ENCODE assay signal across 8 cellular contexts in genomic region chr12:98592825-98593322, GRCh38. TPM values are rescaled to one million over a fixed set of nuclear protein-coding genes. Genes with fewer than 3 reads are reported as not detected.
DNase-seq lines count a peak whose midpoint lies in the region; ATAC-seq, FAIRE-seq and TF ChIP-seq lines count a peak whose summit lies in the region.

No MANE protein-coding gene starts in this region.

- peaks cover 16% of the 10 kb centered on the region for H3K36me3 Mint-ChIP-seq in activated T-cell treated with anti-CD3 and anti-CD28 coated beads, Interleukin-2, amount 50 U/mL, for 4 hours (ENCODE audit: insufficient read depth)
- H3K36me3 Mint-ChIP-seq in progenitor cell of endocrine pancreas (ENCODE audit: insufficient read depth): peaks cover 5% of the 10 kb centered on the region

- no peaks in the 10 kb centered on the region for H3K9me3 Mint-ChIP-seq in activated T-cell treated with anti-CD3 and anti-CD28 coated beads, Interleukin-2, amount 50 U/mL, for 4 hours
- no peaks in the 10 kb centered on the region for H3K9me3 Mint-ChIP-seq in progenitor cell of endocrine pancreas (ENCODE audit: low read depth)

- H3K4me1 Mint-ChIP-seq in activated T-cell treated with anti-CD3 and anti-CD28 coated beads, Interleukin-2, amount 50 U/mL, for 4 hours (ENCODE audit: low read depth): peaks cover 30% of the 10 kb centered on the region
- H3K4me1 Mint-ChIP-seq in progenitor cell of endocrine pancreas (ENCODE audit: low read depth): peaks cover 18% of the 10 kb centered on the region

- POLR2A ChIA-PET in endothelial cell of umbilical vein (lab: Charles Lee): interaction anchor here (0.6 to 2.7 kb wide), 15 partner anchors 16 to 1433 kb away, joined by 3 to 14 read pairs (median 4); partner anchors contain the start of genes IKBIP and TMPO

- dilution Hi-C loops in endothelial cell of umbilical vein (cut with MboI; ENCODE audit: extremely low pct_ligation_motif_present, low sequenced_read_pairs): no loop called here

- H3K27me3 ChIP-seq in endothelial cell of umbilical vein (ENCODE audit: control insufficient read depth in 2 of 2, insufficient read depth in 2 of 2, low read length in 2 of 2): no peaks in the 10 kb centered on the region

- no peak for TF ChIP-seq POLR2A in endothelial cell of umbilical vein (IDR thresholded peaks at IDR 0.05; ENCODE audit: low read depth, low read length)

- peaks cover 5 to 13% of the 10 kb centered on the region in 2 experiments for H3K36me3 ChIP-seq in endothelial cell of umbilical vein (ENCODE audit: control insufficient read depth in 2 of 2, extremely low read depth in 1 of 2, insufficient read depth in 2 of 2, low read length in 2 of 2)

- ATAC-seq in activated T-cell treated with anti-CD3 and anti-CD28 coated beads, Interleukin-2, amount 50 U/mL, for 4 hours: peak; percentile 11 to 13
- ATAC-seq in GM21825 (IDR thresholded peaks at IDR 0.05; ENCODE audit: unreplicated experiment): no peak

- no peak for DNase-seq in activated T-cell treated with anti-CD3 and anti-CD28 coated beads, Interleukin-2, amount 50 U/mL, for 4 hours
- no peak for DNase-seq in activated T-cell treated with anti-CD3 and anti-CD28 coated beads, Interleukin-2, amount 50 U/mL, for 48 hours
- DNase-seq in RKO (ENCODE audit: low spot score): peak; percentile 58
- no peak for DNase-seq in endothelial cell of umbilical vein (ENCODE audit: low read depth, low spot score)
- no peak for DNase-seq in progenitor cell of endocrine pancreas (ENCODE audit: low spot score, unreplicated experiment)
- DNase-seq in posterior cingulate gyrus: no peak
- no peak for DNase-seq in stimulated activated CD4-positive, alpha-beta T cell treated with anti-CD3 and anti-CD28 coated beads, Interleukin-15, amount 100 ng/mL, for 24 hours

- no peaks in the 10 kb centered on the region for H3K27me3 Mint-ChIP-seq in activated T-cell treated with anti-CD3 and anti-CD28 coated beads, Interleukin-2, amount 50 U/mL, for 4 hours (ENCODE audit: low read depth)
- no peaks in the 10 kb centered on the region for H3K27me3 Mint-ChIP-seq in progenitor cell of endocrine pancreas

- H3K4me3 ChIP-seq in endothelial cell of umbilical vein (replicated peaks in 1 of 3; ENCODE audit: insufficient read depth in 1 of 3, low read depth in 1 of 3, low read length in 3 of 3): peak overlapping the region; percentile 23 to 71 (median 27)

- peaks cover 12% of the 10 kb centered on the region for H4K20me1 ChIP-seq in endothelial cell of umbilical vein (replicated peaks; ENCODE audit: control insufficient read depth, extremely low read depth, insufficient read depth, low read length)

- TF ChIP-seq CTCF in endothelial cell of umbilical vein (IDR thresholded peaks at IDR 0.05; ENCODE audit: extremely low read depth in 1 of 2, insufficient read depth in 1 of 2, low read depth in 1 of 2, low read length in 2 of 2) (no peak), progenitor cell of endocrine pancreas (IDR thresholded peaks at IDR 0.05; ENCODE audit: unreplicated experiment) (no peak)

- CTCF ChIA-PET in endothelial cell of umbilical vein (lab: Charles Lee): interaction anchor here (0.6 to 3.9 kb wide), 8 partner anchors 10 to 153 kb away, joined by 3 to 31 read pairs (median 4); no protein-coding TSS in a partner anchor

- H3K9me1 ChIP-seq in endothelial cell of umbilical vein (replicated peaks; ENCODE audit: control insufficient read depth, extremely low read depth, insufficient read depth, low read length): no peaks in the 10 kb centered on the region

- H3K79me2 ChIP-seq in endothelial cell of umbilical vein (ENCODE audit: control insufficient read depth, insufficient read depth, low read length): peaks cover 44% of the 10 kb centered on the region

- peaks cover 13% of the 10 kb centered on the region for H3K4me1 ChIP-seq in endothelial cell of umbilical vein (ENCODE audit: control insufficient read depth, extremely low read depth, insufficient read depth, low read length)

- BruUV-seq in endothelial cell of umbilical vein (replicated peaks; lab: Mats Ljungman, UMichigan): TSS peak; percentile 93

- peak overlapping the region; percentile 87 for H3K4me2 ChIP-seq in endothelial cell of umbilical vein (ENCODE audit: insufficient read depth, low read length)

- peak overlapping the region; percentile 99 for H3K4me3 Mint-ChIP-seq in activated T-cell treated with anti-CD3 and anti-CD28 coated beads, Interleukin-2, amount 50 U/mL, for 4 hours
- peak overlapping the region; percentile 96 for H3K4me3 Mint-ChIP-seq in progenitor cell of endocrine pancreas (ENCODE audit: low read depth)

- FAIRE-seq in endothelial cell of umbilical vein (lab: Jason Lieb, UNC): no peak

- H3K9ac ChIP-seq in endothelial cell of umbilical vein (replicated peaks; ENCODE audit: extremely low read depth, insufficient read depth, low read length): peak overlapping the region; percentile 53

- H2AFZ ChIP-seq in endothelial cell of umbilical vein (ENCODE audit: low read depth, low read length): peak overlapping the region; percentile 76

- H3K9me3 ChIP-seq in endothelial cell of umbilical vein (replicated peaks; ENCODE audit: control insufficient read depth, insufficient read depth, low read length): no peaks in the 10 kb centered on the region

- peak overlapping the region; percentile 100 for H3K27ac Mint-ChIP-seq in progenitor cell of endocrine pancreas

- intact Hi-C loops in endothelial cell of umbilical vein (cut with micrococcal nuclease) (loop anchor here (1.0 to 5.0 kb wide), 7 partner anchors 26 to 466 kb away; partner anchors contain the start of gene APAF1), posterior cingulate gyrus (cut with DNase I) (loop anchor here (1.0 to 5.0 kb wide), 2 partner anchors 51 to 91 kb away; partner anchors contain the start of gene IKBIP)

- H3K27ac ChIP-seq in endothelial cell of umbilical vein (ENCODE audit: insufficient read depth, low read depth, low read length): peak overlapping the region; percentile 39

TF ChIP-seq in endothelial cell of umbilical vein, 7 proteins besides CTCF, POLR2A, EP300 and RAD21:
- no peak for TF ChIP-seq FOS (IDR thresholded peaks at IDR 0.05; ENCODE audit: borderline replicate concordance, insufficient read depth, low read length)
- no peak for TF ChIP-seq EZH2 (IDR thresholded peaks at IDR 0.05; ENCODE audit: borderline replicate concordance, low read depth, low read length, severe bottlenecking)
- no peak for TF ChIP-seq JUN (IDR thresholded peaks at IDR 0.05; ENCODE audit: borderline replicate concordance, insufficient read depth, insufficient read length, low read depth)
- no peak for TF ChIP-seq GATA2 (IDR thresholded peaks at IDR 0.05; ENCODE audit: insufficient read depth, insufficient read length, low read depth, low read length)
- no peak for TF ChIP-seq POLR2AphosphoS5 (IDR thresholded peaks at IDR 0.05; ENCODE audit: insufficient read depth, low read depth, low read length)
- no peak for TF ChIP-seq MAX (IDR thresholded peaks at IDR 0.05; ENCODE audit: insufficient read depth, insufficient read length)
- no peak for TF ChIP-seq MYC (IDR thresholded peaks at IDR 0.05; ENCODE audit: low read depth, low read length)

RNA-seq across cellular contexts. Expression of gene SLC25A3, which starts 0.6 kb away (rescaled TPM):
- 100 to 1,000 TPM; 658 to 671 (median 664) TPM for total RNA-seq in activated T-cell treated with anti-CD3 and anti-CD28 coated beads, Interleukin-2, amount 50 U/mL, for 4 hours
- 774 and 797 TPM in 2 replicates for total RNA-seq in endothelial cell of umbilical vein
- 759 and 1,103 TPM in 2 replicates for polyA plus RNA-seq in endothelial cell of umbilical vein
- 784 and 855 TPM in 2 replicates for polyA plus RNA-seq in endothelial cell of umbilical vein (2011; cell fraction: cytosol; rRNA removed)
- polyA plus RNA-seq in endothelial cell of umbilical vein (2011; cell fraction: nucleus; rRNA removed): 737 and 882 TPM in 2 replicates
- polyA plus RNA-seq in endothelial cell of umbilical vein (2012): 878 and 1,035 TPM in 2 replicates
- polyA minus RNA-seq in endothelial cell of umbilical vein: 498 and 570 TPM in 2 replicates
- 713 TPM for polyA minus RNA-seq in endothelial cell of umbilical vein (2011; cell fraction: cytosol; rRNA and poly(A)+ RNA removed)
- 273 and 403 TPM in 2 replicates for polyA minus RNA-seq in endothelial cell of umbilical vein (2011; cell fraction: nucleus; rRNA and poly(A)+ RNA removed)
- 530 and 561 TPM in 2 replicates for total RNA-seq in progenitor cell of endocrine pancreas

RNA-seq across cellular contexts. Expression of gene IKBIP, which starts 51.7 kb away (rescaled TPM):
- total RNA-seq in activated T-cell treated with anti-CD3 and anti-CD28 coated beads, Interleukin-2, amount 50 U/mL, for 4 hours: 10 to 100 TPM; 12.0 to 14.5 (median 12.6) TPM
- total RNA-seq in endothelial cell of umbilical vein (56.2 and 56.8 TPM in 2 replicates), progenitor cell of endocrine pancreas (10.8 and 11.4 TPM in 2 replicates)
- polyA plus RNA-seq in endothelial cell of umbilical vein: 8.3 and 12.9 TPM in 2 replicates
- polyA plus RNA-seq in endothelial cell of umbilical vein (2011; cell fraction: cytosol; rRNA removed): 21.8 and 24.2 TPM in 2 replicates
- polyA plus RNA-seq in endothelial cell of umbilical vein (2011; cell fraction: nucleus; rRNA removed): 8.3 and 12.7 TPM in 2 replicates
- 44.8 and 60.4 TPM in 2 replicates for polyA plus RNA-seq in endothelial cell of umbilical vein (2012)
- 2.8 and 3.2 TPM in 2 replicates for polyA minus RNA-seq in endothelial cell of umbilical vein
- polyA minus RNA-seq in endothelial cell of umbilical vein (2011; cell fraction: cytosol; rRNA and poly(A)+ RNA removed): 8.4 TPM
- 4.0 and 5.2 TPM in 2 replicates for polyA minus RNA-seq in endothelial cell of umbilical vein (2011; cell fraction: nucleus; rRNA and poly(A)+ RNA removed)

RNA-seq across cellular contexts. Expression of gene APAF1, which starts 52.2 kb away (rescaled TPM):
- total RNA-seq in activated T-cell treated with anti-CD3 and anti-CD28 coated beads, Interleukin-2, amount 50 U/mL, for 4 hours: 1 to 10 TPM; 4.8 to 9.2 (median 6.6) TPM
- 32.1 and 35.2 TPM in 2 replicates for total RNA-seq in endothelial cell of umbilical vein
- polyA plus RNA-seq in endothelial cell of umbilical vein: 6.2 and 7.2 TPM in 2 replicates
- 7.0 and 7.1 TPM in 2 replicates for polyA plus RNA-seq in endothelial cell of umbilical vein (2011; cell fraction: cytosol; rRNA removed)
- polyA plus RNA-seq in endothelial cell of umbilical vein (2011; cell fraction: nucleus; rRNA removed): 15.6 and 21.1 TPM in 2 replicates
- polyA plus RNA-seq in endothelial cell of umbilical vein (2012): 15.5 and 17.3 TPM in 2 replicates
- 19.0 and 21.9 TPM in 2 replicates for polyA minus RNA-seq in endothelial cell of umbilical vein
- polyA minus RNA-seq in endothelial cell of umbilical vein (2011; cell fraction: cytosol; rRNA and poly(A)+ RNA removed): 11.5 TPM
- polyA minus RNA-seq in endothelial cell of umbilical vein (2011; cell fraction: nucleus; rRNA and poly(A)+ RNA removed): 28.6 and 35.2 TPM in 2 replicates
- 26.3 and 30.9 TPM in 2 replicates for total RNA-seq in progenitor cell of endocrine pancreas
